8 cellular contexts compared by ENCODE assay signal in genomic region chr7:26194764-26195163, GRCh38. TPM values are rescaled to one million over a fixed set of nuclear protein-coding genes. Genes with fewer than 3 reads are reported as not detected.
A peak's percentile ranks its signal among the peaks of the same experiment; 100 is the strongest.
DNase-seq lines count a peak whose midpoint lies in the region; ATAC-seq and TF ChIP-seq lines count a peak whose summit lies in the region.
"Not testable (repeated sequence)": the region's sequence is repeated elsewhere in the genome, so short reads cannot be mapped to it uniquely, and the experiment has no call there.

No MANE protein-coding gene starts in this region.

- H3K27ac Mint-ChIP-seq in T-helper 1 cell treated with Interleukin-12 subunit alpha and Interleukin-12 subunit beta and Interleukin-4 antibody, amounts not matched to agents 30 μg/mL and 1 μg/mL, for 36 hours, result peak overlapping the region; percentile 84
- H3K27ac Mint-ChIP-seq in activated T-cell treated with anti-CD3 and anti-CD28 coated beads, Interleukin-2, amount 50 U/mL, for 24 hours, result peak overlapping the region; percentile 96
- peak overlapping the region; percentile 82 for H3K27ac Mint-ChIP-seq in activated naive CD8-positive, alpha-beta T cell treated with anti-CD3 and anti-CD28 coated beads, Interleukin-2, amount 10 ng/mL, durations not matched to agents 7 days and 5 days
- H3K27ac Mint-ChIP-seq in endodermal cell, result peak overlapping the region; percentile 90
- peak overlapping the region in 6 of 9 donors; percentile 20 to 99 (median 82) for H3K27ac Mint-ChIP-seq in naive thymus-derived CD4-positive, alpha-beta T cell
- peak overlapping the region; percentile 87 for H3K27ac Mint-ChIP-seq in stimulated activated memory B cell treated with anti-CD40 and anti-IgM and Interleukin-4, amounts not matched to agents 10 μg/mL and 1 μg/mL and 100 μg/mL, for 72 hours

- CTCF ChIA-PET in naive thymus-derived CD4-positive, alpha-beta T cell (lab: Charles Lee), result interaction anchor here (0.6 to 10.0 kb wide), 4 partner anchors 39 to 178 kb away, joined by 3 to 177 read pairs (median 10); no protein-coding TSS in a partner anchor

- H3K27me3 ChIP-seq in BLaER1 treated with 17β-estradiol and CSF1 and Interleukin-3, amounts not matched to agents 10 nM and 100 nM; endodermal cell (ENCODE audit: control insufficient read depth, insufficient read depth, low read length, poor library complexity, severe bottlenecking); naive thymus-derived CD4-positive, alpha-beta T cell (ENCODE audit: control insufficient read depth in 2 of 2, insufficient read depth in 2 of 2, low read length in 2 of 2): not testable (repeated sequence)

- 85 to 86% methylated on average over 6 to 9 of the region's 11 CpGs for WGBS in endodermal cell (ENCODE audit: insufficient coverage in 1 of 2, insufficient read length in 1 of 2), 2 experiments

- not testable (repeated sequence) for DNase-seq in HFF-Myc (ENCODE audit: extremely low read depth, low read depth); activated T-cell treated with anti-CD3 and anti-CD28 coated beads, Interleukin-2, amount 50 U/mL, for 24 hours; activated naive CD8-positive, alpha-beta T cell treated with anti-CD3 and anti-CD28 coated beads, Interleukin-2, amount 10 ng/mL, durations not matched to agents 7 days and 5 days; endodermal cell; naive thymus-derived CD4-positive, alpha-beta T cell

- not testable (repeated sequence) for H3K9me3 ChIP-seq in BLaER1 treated with 17β-estradiol and CSF1 and Interleukin-3, amounts not matched to agents 10 nM and 100 nM (replicated peaks in 1 of 11); endodermal cell (ENCODE audit: control insufficient read depth, low read length); naive thymus-derived CD4-positive, alpha-beta T cell (ENCODE audit: control insufficient read depth in 2 of 3, low read length in 3 of 3)

- peak overlapping the region in 7 of 10 experiments; percentile 14 to 96 (median 84); a peak in 8 of 20 replicates for H3K4me3 ChIP-seq in BLaER1 treated with 17β-estradiol and CSF1 and Interleukin-3, amounts not matched to agents 10 nM and 100 nM
- H3K4me3 ChIP-seq in HFF-Myc (replicated peaks; ENCODE audit: low read depth, low read length) (peak overlapping the region; percentile 20), endodermal cell (ENCODE audit: low read length) (peak overlapping the region; percentile 94)
- peak overlapping the region; percentile 6 for H3K4me3 ChIP-seq in naive thymus-derived CD4-positive, alpha-beta T cell (ENCODE audit: low read length)

- peaks cover 88 to 100% (median 97%) of the 10 kb centered on the region in 11 experiments for H3K36me3 ChIP-seq in BLaER1 treated with 17β-estradiol and CSF1 and Interleukin-3, amounts not matched to agents 10 nM and 100 nM
- H3K36me3 ChIP-seq in endodermal cell (ENCODE audit: control insufficient read depth, insufficient read depth, low read length), result peaks cover 97% of the 10 kb centered on the region
- peaks cover 50 to 81% (median 56%) of the 10 kb centered on the region in 3 experiments for H3K36me3 ChIP-seq in naive thymus-derived CD4-positive, alpha-beta T cell (ENCODE audit: control insufficient read depth in 2 of 3, insufficient read depth in 3 of 3, low read length in 3 of 3)

- H3K9ac ChIP-seq in BLaER1 treated with 17β-estradiol and CSF1 and Interleukin-3, amounts not matched to agents 10 nM and 100 nM, result peak overlapping the region in 4 of 11 experiments; percentile 13 to 41 (median 36); a peak in 7 of 22 replicates
- H3K9ac ChIP-seq in endodermal cell (ENCODE audit: extremely low read depth, low read length, poor library complexity, severe bottlenecking), result peak overlapping the region; percentile 100

- peaks cover 86% of the 10 kb centered on the region for H3K36me3 Mint-ChIP-seq in T-helper 1 cell treated with Interleukin-12 subunit alpha and Interleukin-12 subunit beta and Interleukin-4 antibody, amounts not matched to agents 30 μg/mL and 1 μg/mL, for 36 hours (ENCODE audit: low read depth)
- H3K36me3 Mint-ChIP-seq in activated T-cell treated with anti-CD3 and anti-CD28 coated beads, Interleukin-2, amount 50 U/mL, for 24 hours (ENCODE audit: low read depth), result peaks cover 99% of the 10 kb centered on the region
- H3K36me3 Mint-ChIP-seq in activated naive CD8-positive, alpha-beta T cell treated with anti-CD3 and anti-CD28 coated beads, Interleukin-2, amount 10 ng/mL, durations not matched to agents 7 days and 5 days, result peaks cover 85% of the 10 kb centered on the region
- H3K36me3 Mint-ChIP-seq in endodermal cell (ENCODE audit: low read depth), result peaks cover 92% of the 10 kb centered on the region
- peaks cover 33 to 82% (median 80%) of the 10 kb centered on the region in 5 donors for H3K36me3 Mint-ChIP-seq in naive thymus-derived CD4-positive, alpha-beta T cell
- peaks cover 91% of the 10 kb centered on the region for H3K36me3 Mint-ChIP-seq in stimulated activated memory B cell treated with anti-CD40 and anti-IgM and Interleukin-4, amounts not matched to agents 10 μg/mL and 1 μg/mL and 100 μg/mL, for 72 hours

- H3K27ac ChIP-seq in BLaER1 treated with 17β-estradiol and CSF1 and Interleukin-3, amounts not matched to agents 10 nM and 100 nM, result peak overlapping the region in 1 of 11 experiments; percentile 22; a peak in 1 of 22 replicates
- H3K27ac ChIP-seq in endodermal cell (ENCODE audit: low read depth, low read length), result not testable (repeated sequence)
- peak overlapping the region; percentile 24 for H3K27ac ChIP-seq in naive thymus-derived CD4-positive, alpha-beta T cell (ENCODE audit: low read depth, low read length)

- peaks cover 63% of the 10 kb centered on the region for H3K4me1 Mint-ChIP-seq in T-helper 1 cell treated with Interleukin-12 subunit alpha and Interleukin-12 subunit beta and Interleukin-4 antibody, amounts not matched to agents 30 μg/mL and 1 μg/mL, for 36 hours (ENCODE audit: low read depth)
- H3K4me1 Mint-ChIP-seq in activated T-cell treated with anti-CD3 and anti-CD28 coated beads, Interleukin-2, amount 50 U/mL, for 24 hours (ENCODE audit: low read depth), result peaks cover 70% of the 10 kb centered on the region
- peaks cover 70% of the 10 kb centered on the region for H3K4me1 Mint-ChIP-seq in activated naive CD8-positive, alpha-beta T cell treated with anti-CD3 and anti-CD28 coated beads, Interleukin-2, amount 10 ng/mL, durations not matched to agents 7 days and 5 days
- peaks cover 39% of the 10 kb centered on the region for H3K4me1 Mint-ChIP-seq in endodermal cell
- peaks cover 63 to 86% (median 75%) of the 10 kb centered on the region in 7 donors for H3K4me1 Mint-ChIP-seq in naive thymus-derived CD4-positive, alpha-beta T cell
- H3K4me1 Mint-ChIP-seq in stimulated activated memory B cell treated with anti-CD40 and anti-IgM and Interleukin-4, amounts not matched to agents 10 μg/mL and 1 μg/mL and 100 μg/mL, for 72 hours, result peaks cover 65% of the 10 kb centered on the region

- intact Hi-C loops in naive thymus-derived CD4-positive, alpha-beta T cell (cut with micrococcal nuclease), result loop anchor here in 1 of 2 donors (5.0 kb wide), 1 partner anchor 302 kb away; no protein-coding TSS in a partner anchor

- H3K27me3 Mint-ChIP-seq in T-helper 1 cell treated with Interleukin-12 subunit alpha and Interleukin-12 subunit beta and Interleukin-4 antibody, amounts not matched to agents 30 μg/mL and 1 μg/mL, for 36 hours (ENCODE audit: low read depth); activated T-cell treated with anti-CD3 and anti-CD28 coated beads, Interleukin-2, amount 50 U/mL, for 24 hours; activated naive CD8-positive, alpha-beta T cell treated with anti-CD3 and anti-CD28 coated beads, Interleukin-2, amount 10 ng/mL, durations not matched to agents 7 days and 5 days; endodermal cell (ENCODE audit: insufficient read depth); naive thymus-derived CD4-positive, alpha-beta T cell; stimulated activated memory B cell treated with anti-CD40 and anti-IgM and Interleukin-4, amounts not matched to agents 10 μg/mL and 1 μg/mL and 100 μg/mL, for 72 hours: not testable (repeated sequence)

- peaks cover 47 to 64% (median 55%) of the 10 kb centered on the region in 10 experiments for H3K4me1 ChIP-seq in BLaER1 treated with 17β-estradiol and CSF1 and Interleukin-3, amounts not matched to agents 10 nM and 100 nM
- not testable (repeated sequence) for H3K4me1 ChIP-seq in endodermal cell (ENCODE audit: control insufficient read depth, insufficient read depth, low read length)
- peaks cover 56 to 68% of the 10 kb centered on the region in 2 donors for H3K4me1 ChIP-seq in naive thymus-derived CD4-positive, alpha-beta T cell (ENCODE audit: control insufficient read depth in 2 of 2, insufficient read depth in 2 of 2, low read length in 2 of 2)

- peak overlapping the region; percentile 81 to 97 (median 87) for H3K4me2 ChIP-seq in BLaER1 treated with 17β-estradiol and CSF1 and Interleukin-3, amounts not matched to agents 10 nM and 100 nM

- not testable (repeated sequence) for TF ChIP-seq CTCF in HFF-Myc (IDR thresholded peaks at IDR 0.05; ENCODE audit: low read depth, low read length, missing control alignments); endodermal cell (conservative IDR thresholded peaks at IDR 0.05)

- peaks cover 98 to 100% (median 100%) of the 10 kb centered on the region in 11 experiments for H4K20me1 ChIP-seq in BLaER1 treated with 17β-estradiol and CSF1 and Interleukin-3, amounts not matched to agents 10 nM and 100 nM

- not testable (repeated sequence) for ATAC-seq in activated naive CD8-positive, alpha-beta T cell treated with anti-CD3 and anti-CD28 coated beads, Interleukin-2, amount 10 ng/mL, durations not matched to agents 7 days and 5 days (ENCODE audit: low read depth); naive thymus-derived CD4-positive, alpha-beta T cell; stimulated activated memory B cell treated with anti-CD40 and anti-IgM and Interleukin-4, amounts not matched to agents 10 μg/mL and 1 μg/mL and 100 μg/mL, for 72 hours

- POLR2A ChIA-PET in activated naive CD8-positive, alpha-beta T cell treated with anti-CD3 and anti-CD28 coated beads, Interleukin-2, amount 10 ng/mL, durations not matched to agents 7 days and 5 days (lab: Charles Lee), result interaction anchor here (0.6 to 5.2 kb wide), 18 partner anchors 7 to 337 kb away, joined by 3 to 51 read pairs (median 5); partner anchors contain the start of genes CBX3, HNRNPA2B1 and NFE2L3
- POLR2A ChIA-PET in naive thymus-derived CD4-positive, alpha-beta T cell (lab: Charles Lee), result interaction anchor here (0.5 to 13.1 kb wide), 7 partner anchors 11 to 104 kb away, joined by 3 to 289 read pairs (median 8); partner anchors contain the start of gene NFE2L3

- peak overlapping the region; percentile 75 for H3K4me3 Mint-ChIP-seq in T-helper 1 cell treated with Interleukin-12 subunit alpha and Interleukin-12 subunit beta and Interleukin-4 antibody, amounts not matched to agents 30 μg/mL and 1 μg/mL, for 36 hours
- peak overlapping the region; percentile 100 for H3K4me3 Mint-ChIP-seq in activated T-cell treated with anti-CD3 and anti-CD28 coated beads, Interleukin-2, amount 50 U/mL, for 24 hours
- peak overlapping the region; percentile 85 for H3K4me3 Mint-ChIP-seq in activated naive CD8-positive, alpha-beta T cell treated with anti-CD3 and anti-CD28 coated beads, Interleukin-2, amount 10 ng/mL, durations not matched to agents 7 days and 5 days
- H3K4me3 Mint-ChIP-seq in endodermal cell, result peak overlapping the region; percentile 33
- H3K4me3 Mint-ChIP-seq in naive thymus-derived CD4-positive, alpha-beta T cell, result peak overlapping the region in 9 of 10 donors; percentile 67 to 100 (median 94)
- H3K4me3 Mint-ChIP-seq in stimulated activated memory B cell treated with anti-CD40 and anti-IgM and Interleukin-4, amounts not matched to agents 10 μg/mL and 1 μg/mL and 100 μg/mL, for 72 hours, result peak overlapping the region; percentile 53

- H3K9me3 Mint-ChIP-seq in T-helper 1 cell treated with Interleukin-12 subunit alpha and Interleukin-12 subunit beta and Interleukin-4 antibody, amounts not matched to agents 30 μg/mL and 1 μg/mL, for 36 hours; activated T-cell treated with anti-CD3 and anti-CD28 coated beads, Interleukin-2, amount 50 U/mL, for 24 hours; activated naive CD8-positive, alpha-beta T cell treated with anti-CD3 and anti-CD28 coated beads, Interleukin-2, amount 10 ng/mL, durations not matched to agents 7 days and 5 days; endodermal cell; naive thymus-derived CD4-positive, alpha-beta T cell; stimulated activated memory B cell treated with anti-CD40 and anti-IgM and Interleukin-4, amounts not matched to agents 10 μg/mL and 1 μg/mL and 100 μg/mL, for 72 hours: not testable (repeated sequence)

RNA-seq across cellular contexts. Expression of gene HNRNPA2B1, which starts 5.8 kb away (rescaled TPM):
- 100 to 1,000 TPM; 653 to 667 TPM for total RNA-seq in activated naive CD8-positive, alpha-beta T cell treated with anti-CD3 and anti-CD28 coated beads, Interleukin-2, amount 10 ng/mL, durations not matched to agents 7 days and 5 days
- total RNA-seq in endodermal cell, result 1,000 to 10,000 TPM in 1 of 2 donors, 100 to 1,000 TPM in 1; 913 to 1,007 TPM
- 1,106 TPM for polyA plus RNA-seq in endodermal cell (2013, experiment 1 of 2)
- polyA plus RNA-seq in endodermal cell (2013, experiment 2 of 2), result 1,007 TPM
- total RNA-seq in naive thymus-derived CD4-positive, alpha-beta T cell, result 100 to 1,000 TPM; 394 to 702 (median 437) TPM
- polyA plus RNA-seq in naive thymus-derived CD4-positive, alpha-beta T cell, result 100 to 1,000 TPM; 612 to 833 TPM

RNA-seq across cellular contexts. Expression of gene CBX3, which starts 6.8 kb away (rescaled TPM):
- 100 to 1,000 TPM; 227 to 235 TPM for total RNA-seq in activated naive CD8-positive, alpha-beta T cell treated with anti-CD3 and anti-CD28 coated beads, Interleukin-2, amount 10 ng/mL, durations not matched to agents 7 days and 5 days
- 100 to 1,000 TPM; 213 to 219 TPM for total RNA-seq in endodermal cell
- 277 TPM for polyA plus RNA-seq in endodermal cell (2013, experiment 1 of 2)
- 276 TPM for polyA plus RNA-seq in endodermal cell (2013, experiment 2 of 2)
- 100 to 1,000 TPM; 103 to 214 (median 155) TPM for total RNA-seq in naive thymus-derived CD4-positive, alpha-beta T cell
- 100 to 1,000 TPM in 1 of 2 donors, 10 to 100 TPM in 1; 86.9 to 111 TPM for polyA plus RNA-seq in naive thymus-derived CD4-positive, alpha-beta T cell

RNA-seq across cellular contexts. Expression of gene NFE2L3, which starts 42.8 kb away (rescaled TPM):
- total RNA-seq in activated naive CD8-positive, alpha-beta T cell treated with anti-CD3 and anti-CD28 coated beads, Interleukin-2, amount 10 ng/mL, durations not matched to agents 7 days and 5 days, result 10 to 100 TPM in 1 of 2 experiments, 1 to 10 TPM in 1; 10.0 to 10.3 TPM
- 10 to 100 TPM; 20.2 to 48.4 TPM for total RNA-seq in endodermal cell
- 14.4 TPM for polyA plus RNA-seq in endodermal cell (2013, experiment 1 of 2)
- polyA plus RNA-seq in endodermal cell (2013, experiment 2 of 2), result 11.3 TPM
- total RNA-seq in naive thymus-derived CD4-positive, alpha-beta T cell, result 10 to 100 TPM in 1 of 5 experiments, 1 to 10 TPM in 4; 1.1 to 49.5 (median 4.5) TPM
- 1 to 10 TPM; 2.6 to 4.8 TPM for polyA plus RNA-seq in naive thymus-derived CD4-positive, alpha-beta T cell

Comparison
In these comparisons a context has a peak if more than half of its experiments do, and no peak if none do; other contexts are left out.
1. H3K4me3 ChIP-seq: peak in every context shown above with its lines; median percentile 94 in endodermal cell; 84 in BLaER1 treated with 17β-estradiol and CSF1 and Interleukin-3, amounts not matched to agents 10 nM and 100 nM; 20 in HFF-Myc; 6 in naive thymus-derived CD4-positive, alpha-beta T cell.
2. H3K4me3 Mint-ChIP-seq: peak in every context shown above with its lines; median percentile 100 in activated T-cell treated with anti-CD3 and anti-CD28 coated beads, Interleukin-2, amount 50 U/mL, for 24 hours; 94 in naive thymus-derived CD4-positive, alpha-beta T cell; 85 in activated naive CD8-positive, alpha-beta T cell treated with anti-CD3 and anti-CD28 coated beads, Interleukin-2, amount 10 ng/mL, durations not matched to agents 7 days and 5 days; 75 in T-helper 1 cell treated with Interleukin-12 subunit alpha and Interleukin-12 subunit beta and Interleukin-4 antibody, amounts not matched to agents 30 μg/mL and 1 μg/mL, for 36 hours; 53 in stimulated activated memory B cell treated with anti-CD40 and anti-IgM and Interleukin-4, amounts not matched to agents 10 μg/mL and 1 μg/mL and 100 μg/mL, for 72 hours; 33 in endodermal cell.